In genomic region chr7:44102846-44103565, GRCh38 we compare ENCODE assay signal across 12 cellular contexts. TPM values are rescaled to one million over a fixed set of nuclear protein-coding genes. Genes with fewer than 3 reads are reported as not detected.
A peak's percentile ranks its signal among the peaks of the same experiment; 100 is the strongest.
DNase-seq lines count a peak whose midpoint lies in the region; TF ChIP-seq lines count a peak whose summit lies in the region.
"Had no signal": no experiment of that assay in that cellular context is flagged by ENCODE, and none has a peak within 500 bp of the region (broad histone marks: within the 10 kb centered on the region; RNA-seq: fewer than 3 reads in every experiment).

No MANE protein-coding gene starts in this region.

- no peak overlapping the region for H2AFZ ChIP-seq in mesenchymal stem cell (ENCODE audit: low read depth, low read length)

- peak overlapping the region; percentile 53 for H3K9ac ChIP-seq in mesenchymal stem cell (ENCODE audit: low read length)

- peaks cover 3% of the 10 kb centered on the region for H3K4me1 Mint-ChIP-seq in activated naive CD4-positive, alpha-beta T cell treated with anti-CD3 and anti-CD28 coated beads, Interleukin-2, amount 10 ng/mL, durations not matched to agents 7 days and 5 days

- H3K9me3 ChIP-seq in adrenal gland (replicated peaks in 1 of 3): no peaks in the 10 kb centered on the region
- no peaks in the 10 kb centered on the region for H3K9me3 ChIP-seq in mesenchymal stem cell (ENCODE audit: control insufficient read depth, low read length)
- no peaks in the 10 kb centered on the region for H3K9me3 ChIP-seq in tibial nerve

- H2BK5ac ChIP-seq in mesenchymal stem cell (ENCODE audit: low read depth, low read length, poor library complexity, severe bottlenecking): no peak overlapping the region

- H3K27me3 Mint-ChIP-seq in activated naive CD4-positive, alpha-beta T cell treated with anti-CD3 and anti-CD28 coated beads, Interleukin-2, amount 10 ng/mL, durations not matched to agents 7 days and 5 days: peaks cover 61% of the 10 kb centered on the region

- intact Hi-C loops in adrenal gland (cut with DNase I): no loop called here

- H3K27ac ChIP-seq in adrenal gland (peak overlapping the region in 3 of 5 donors; percentile 14 to 93 (median 68)), mesenchymal stem cell (ENCODE audit: low read length, poor library complexity, severe bottlenecking) (peak overlapping the region; percentile 97), tibial nerve (peak overlapping the region; percentile 25 to 97 (median 82))

- H3K4me1 ChIP-seq in adrenal gland (replicated peaks in 1 of 2) (no peaks in the 10 kb centered on the region), mesenchymal stem cell (ENCODE audit: control insufficient read depth, insufficient read depth, low read depth, low read length) (peaks cover 56% of the 10 kb centered on the region), tibial nerve (peaks cover 0 to 75% (median 24%) of the 10 kb centered on the region in 4 donors)

- CTCF ChIA-PET in activated naive CD4-positive, alpha-beta T cell treated with anti-CD3 and anti-CD28 coated beads, Interleukin-2, amount 10 ng/mL, durations not matched to agents 7 days and 5 days (lab: Charles Lee): interaction anchor here (0.8 kb wide), 1 partner anchor 94 kb away, joined by 3 read pairs; no protein-coding TSS in a partner anchor

- H2BK120ac ChIP-seq in mesenchymal stem cell (ENCODE audit: low read depth, low read length): no peak overlapping the region

- no peak overlapping the region for H3K23ac ChIP-seq in mesenchymal stem cell (ENCODE audit: low read length in 2 of 2)

- peak overlapping the region in 1 of 2 experiments; percentile 26 for H3K4ac ChIP-seq in mesenchymal stem cell (ENCODE audit: low read depth in 1 of 2, low read length in 2 of 2)

- TF ChIP-seq CTCF in adrenal gland (IDR thresholded peaks at IDR 0.05): no peak
- no peak for TF ChIP-seq CTCF in tibial nerve (IDR thresholded peaks at IDR 0.05)

- H3K27ac Mint-ChIP-seq in activated naive CD4-positive, alpha-beta T cell treated with anti-CD3 and anti-CD28 coated beads, Interleukin-2, amount 10 ng/mL, durations not matched to agents 7 days and 5 days: no peak overlapping the region

- H3K36me3 ChIP-seq in adrenal gland (replicated peaks in 1 of 2) (peaks cover 0 to 4% of the 10 kb centered on the region in 2 donors), mesenchymal stem cell (ENCODE audit: control insufficient read depth in 1 of 2, insufficient read depth in 2 of 2, low read depth in 1 of 2, low read length in 2 of 2) (peaks cover 18 to 21% of the 10 kb centered on the region in 2 experiments), tibial nerve (peaks cover 0 to 16% (median 0%) of the 10 kb centered on the region in 3 donors)

- no peak for TF ChIP-seq POLR2A in adrenal gland (IDR thresholded peaks at IDR 0.05)
- TF ChIP-seq POLR2A in tibial nerve (IDR thresholded peaks at IDR 0.05): no peak

- H3K4me3 ChIP-seq in adrenal gland (no peak overlapping the region), mesenchymal stem cell (ENCODE audit: insufficient read depth in 1 of 2, low read depth in 1 of 2, low read length in 2 of 2) (no peak overlapping the region), tibial nerve (no peak overlapping the region)

- DNase-seq in activated naive CD4-positive, alpha-beta T cell treated with anti-CD3 and anti-CD28 coated beads, Interleukin-2, amount 10 ng/mL, durations not matched to agents 7 days and 5 days: no peak
- no peak for DNase-seq in activated naive CD4-positive, alpha-beta T cell (lab: John Stamatoyannopoulos, UW)
- DNase-seq in adrenal gland: no peak
- no peak for DNase-seq in mesenchymal stem cell
- no peak for DNase-seq in tibial nerve (ENCODE audit: low spot score in 2 of 2)
- DNase-seq in SIG-M5 treated with dmso at 0.1 percent for 504 hours (lab: John Stamatoyannopoulos, UW; ENCODE audit: unreplicated experiment): no peak
- no peak for DNase-seq in NCI-H2171 treated with DMSO at 0.1 percent for 48 hours (lab: John Stamatoyannopoulos, UW)
- DNase-seq in activated CD4-positive, alpha-beta T cell treated with anti-CD3 and anti-CD28 coated beads for 1 hour: no peak
- DNase-seq: activated CD4-positive, alpha-beta T cell treated with anti-CD3 and anti-CD28 coated beads, Interleukin-2, amount 50 U/mL, for 1 hour; cortex of kidney; NCI-H1105 treated with DMSO at 0.1 percent for 48 hours had no signal

- peak overlapping the region in 1 of 2 experiments; percentile 21 for H3K18ac ChIP-seq in mesenchymal stem cell (ENCODE audit: low read depth in 1 of 2, low read length in 2 of 2)

- no peak for TF ChIP-seq EP300 in tibial nerve (IDR thresholded peaks at IDR 0.05)

- peak overlapping the region in 1 of 2 experiments; percentile 81 for H2BK12ac ChIP-seq in mesenchymal stem cell (ENCODE audit: low read length in 2 of 2)

- H3K9me3 Mint-ChIP-seq in activated naive CD4-positive, alpha-beta T cell treated with anti-CD3 and anti-CD28 coated beads, Interleukin-2, amount 10 ng/mL, durations not matched to agents 7 days and 5 days: no peaks in the 10 kb centered on the region

- no peaks in the 10 kb centered on the region for H3K79me1 ChIP-seq in mesenchymal stem cell (replicated peaks; ENCODE audit: low read length, poor library complexity, severe bottlenecking)

- no peak overlapping the region for H4K91ac ChIP-seq in mesenchymal stem cell (ENCODE audit: low read length)

- H3K14ac ChIP-seq in mesenchymal stem cell (ENCODE audit: low read length in 2 of 2): no peak overlapping the region

- no peak overlapping the region for H4K8ac ChIP-seq in mesenchymal stem cell (ENCODE audit: low read length)

- H2AK5ac ChIP-seq in mesenchymal stem cell (ENCODE audit: low read length, severe bottlenecking): peak overlapping the region; percentile 50

- H3K27me3 ChIP-seq in adrenal gland: no peaks in the 10 kb centered on the region
- no peaks in the 10 kb centered on the region for H3K27me3 ChIP-seq in mesenchymal stem cell (ENCODE audit: control insufficient read depth in 1 of 2, insufficient read depth in 1 of 2, low read length in 2 of 2)
- H3K27me3 ChIP-seq in tibial nerve: no peaks in the 10 kb centered on the region

- H2BK15ac ChIP-seq in mesenchymal stem cell (ENCODE audit: low read depth, poor library complexity, severe bottlenecking): no peak overlapping the region

- no peak overlapping the region for H3K4me2 ChIP-seq in mesenchymal stem cell (ENCODE audit: low read length, poor library complexity, severe bottlenecking)

- H3K36me3 Mint-ChIP-seq in activated naive CD4-positive, alpha-beta T cell treated with anti-CD3 and anti-CD28 coated beads, Interleukin-2, amount 10 ng/mL, durations not matched to agents 7 days and 5 days: no peaks in the 10 kb centered on the region

- H3K4me3 Mint-ChIP-seq in activated naive CD4-positive, alpha-beta T cell treated with anti-CD3 and anti-CD28 coated beads, Interleukin-2, amount 10 ng/mL, durations not matched to agents 7 days and 5 days: peak overlapping the region; percentile 47

- 78 to 88% (median 83%) methylated on average over 7 to 8 of the region's 8 CpGs for WGBS in adrenal gland, 4 donors
- WGBS in mesenchymal stem cell: 93% methylated on average over 8 of the region's 8 CpGs
- 77 to 84% methylated on average over 8 of the region's 8 CpGs for WGBS in tibial nerve, 2 donors

RNA-seq across cellular contexts. Expression of gene AEBP1, which starts 1.1 kb away (rescaled TPM):
- total RNA-seq in adrenal gland: 100 to 1,000 TPM in 6 of 8 donors, 10 to 100 TPM in 2; 64.8 to 292 (median 127) TPM
- 100 to 1,000 TPM in 2 of 3 donors, 10 to 100 TPM in 1; 41.2 to 198 (median 155) TPM for polyA plus RNA-seq in adrenal gland
- 95.5 TPM for polyA plus RNA-seq in mesenchymal stem cell (2013, experiment 1 of 2)
- 88.2 TPM for polyA plus RNA-seq in mesenchymal stem cell (2013, experiment 2 of 2)
- 100 to 1,000 TPM; 142 to 440 (median 264) TPM for total RNA-seq in tibial nerve

RNA-seq across cellular contexts. Expression of gene POLD2, which starts 20.3 kb away (rescaled TPM):
- total RNA-seq in adrenal gland (100 to 1,000 TPM in 2 of 8 donors, 10 to 100 TPM in 6; 47.5 to 127 (median 71.7) TPM), tibial nerve (10 to 100 TPM; 33.9 to 87.9 (median 71.0) TPM)
- polyA plus RNA-seq in adrenal gland: 100 to 1,000 TPM in 1 of 3 donors, 10 to 100 TPM in 2; 89.4 to 101 (median 93.0) TPM
- polyA plus RNA-seq in mesenchymal stem cell (2013, experiment 1 of 2): 59.3 TPM
- polyA plus RNA-seq in mesenchymal stem cell (2013, experiment 2 of 2): 56.2 TPM

RNA-seq across cellular contexts. Expression of gene POLM, which starts 20.7 kb away (rescaled TPM):
- total RNA-seq in adrenal gland (10 to 100 TPM; 11.3 to 51.8 (median 28.2) TPM), tibial nerve (100 to 1,000 TPM in 1 of 4 donors, 10 to 100 TPM in 3; 31.0 to 104 (median 89.5) TPM)
- 10 to 100 TPM in 2 of 3 donors, 1 to 10 TPM in 1; 5.4 to 38.5 (median 21.9) TPM for polyA plus RNA-seq in adrenal gland
- 6.5 TPM for polyA plus RNA-seq in mesenchymal stem cell (2013, experiment 1 of 2)
- polyA plus RNA-seq in mesenchymal stem cell (2013, experiment 2 of 2): 5.7 TPM

RNA-seq across cellular contexts. Expression of gene PGAM2, which starts 37.6 kb away (rescaled TPM):
- total RNA-seq in adrenal gland: 10 to 100 TPM in 1 of 8 donors, 1 to 10 TPM in 6, under 1 TPM in 1; 0.76 to 30.1 (median 4.3) TPM
- 10 to 100 TPM in 2 of 3 donors, 1 to 10 TPM in 1; 2.3 to 20.4 (median 15.8) TPM for polyA plus RNA-seq in adrenal gland
- not detected for polyA plus RNA-seq in mesenchymal stem cell (2013, experiment 1 of 2)
- not detected for polyA plus RNA-seq in mesenchymal stem cell (2013, experiment 2 of 2)
- under 1 TPM in 1 of 4 donors, not detected in 3; 0.98 TPM for total RNA-seq in tibial nerve
- total RNA-seq: pulmonary artery endothelial cell had no signal

RNA-seq across cellular contexts. Expression of gene MYL7, which starts 38.1 kb away (rescaled TPM):
- total RNA-seq in adrenal gland: not detected
- polyA plus RNA-seq in adrenal gland: 1 to 10 TPM in 1 of 3 donors, under 1 TPM in 1, not detected in 1; 0.24 to 3.5 TPM
- not detected for polyA plus RNA-seq in mesenchymal stem cell (2013, experiment 1 of 2)
- not detected for polyA plus RNA-seq in mesenchymal stem cell (2013, experiment 2 of 2)
- not detected for total RNA-seq in tibial nerve
- total RNA-seq: pulmonary artery endothelial cell had no signal
